Comparison of ENCODE assay signal across 11 cellular contexts in the genomic region with DNA sequence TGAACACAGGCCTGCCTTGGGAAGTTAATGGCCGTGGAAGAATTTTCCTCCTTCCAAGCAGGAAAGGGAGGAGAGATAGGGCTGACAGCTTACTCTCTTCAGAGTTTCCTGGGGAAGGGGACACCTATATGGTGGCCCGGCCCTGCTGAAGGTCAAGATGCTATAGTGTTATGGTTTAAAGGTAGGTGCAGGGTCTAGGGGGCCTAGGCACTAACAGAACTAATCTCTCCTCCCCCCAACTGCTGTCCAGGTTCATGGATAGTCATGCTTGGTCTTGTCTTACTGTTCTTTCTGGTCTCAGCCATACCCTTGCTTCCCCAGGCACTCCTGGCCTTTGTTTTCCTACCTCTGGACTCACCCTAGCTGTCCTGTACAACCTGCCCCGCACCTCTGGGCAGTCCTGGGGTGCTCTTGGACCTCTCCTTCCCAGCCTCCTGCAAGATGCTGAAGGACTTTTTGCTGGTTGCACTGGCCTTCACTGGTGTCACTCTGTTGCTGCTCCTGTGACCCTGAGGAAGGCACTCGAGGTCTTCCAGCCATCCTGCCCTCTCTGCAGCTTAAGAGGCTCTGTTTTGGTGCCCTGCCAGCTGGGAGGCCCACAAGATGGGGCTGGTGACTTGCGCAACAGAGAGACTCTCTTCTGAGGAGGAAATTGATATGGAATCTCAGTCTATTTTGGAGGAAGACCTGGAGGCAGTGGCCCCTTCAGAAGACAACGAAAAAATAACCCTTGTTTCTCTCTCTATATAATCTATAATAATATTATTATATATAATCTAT. TPM values are rescaled to one million over a fixed set of nuclear protein-coding genes. Genes with fewer than 3 reads are reported as not detected.
DNase-seq lines count a peak whose midpoint lies in the region; ATAC-seq and TF ChIP-seq lines count a peak whose summit lies in the region.
"Had no signal": no experiment of that assay in that cellular context is flagged by ENCODE, and none has a peak within 500 bp of the region (broad histone marks: within the 10 kb centered on the region; RNA-seq: fewer than 3 reads in every experiment).

No MANE protein-coding gene starts in this region.

- H3K27me3 ChIP-seq in right atrium auricular region (no peaks in the 10 kb centered on the region), upper lobe of right lung (no peaks in the 10 kb centered on the region)

- ATAC-seq in Right ventricle myocardium inferior = no peak
- peak; percentile 59 for ATAC-seq in upper lobe of right lung
- no peak for ATAC-seq in HG03095 (IDR thresholded peaks at IDR 0.05; ENCODE audit: unreplicated experiment)
- ATAC-seq: T-helper 17 cell had no signal

- H3K4me1 ChIP-seq in right atrium auricular region (no peaks in the 10 kb centered on the region), upper lobe of right lung (no peaks in the 10 kb centered on the region)

- TF ChIP-seq CTCF in right atrium auricular region (IDR thresholded peaks at IDR 0.05) (no peak), cardiac fibroblast (IDR thresholded peaks at IDR 0.05; ENCODE audit: low read depth, low read length) (no peak), upper lobe of right lung (IDR thresholded peaks at IDR 0.05) (no peak)

- intact Hi-C loops in Right ventricle myocardium inferior (cut with DNase I) (no loop called here), upper lobe of right lung (cut with DNase I) (no loop called here)

- DNase-seq in Right ventricle myocardium inferior (ENCODE audit: missing footprints) = peak; percentile 22
- DNase-seq in right atrium auricular region (ENCODE audit: low spot score) = no peak
- DNase-seq in NCI-H2171 treated with DMSO at 0.1 percent for 48 hours (lab: John Stamatoyannopoulos, UW) = peak; percentile 51
- peak; percentile 13 to 59 for DNase-seq in cardiac fibroblast (ENCODE audit: low read depth in 2 of 2)
- peak; percentile 82 for DNase-seq in upper lobe of right lung
- no peak for DNase-seq in effector CD8-positive, alpha-beta T cell (lab: John Stamatoyannopoulos, UW)
- no peak for DNase-seq in NCI-H128 (lab: John Stamatoyannopoulos, UW; ENCODE audit: unreplicated experiment)
- DNase-seq: T-helper 17 cell had no signal

- H3K9me3 ChIP-seq in right atrium auricular region (no peaks in the 10 kb centered on the region), upper lobe of right lung (no peaks in the 10 kb centered on the region)

- no peak overlapping the region for H3K27ac ChIP-seq in right atrium auricular region
- no peak overlapping the region for H3K27ac ChIP-seq in upper lobe of right lung

- H3K4me3 ChIP-seq in right atrium auricular region (no peak overlapping the region), cardiac fibroblast (replicated peaks in 1 of 2; ENCODE audit: low read depth in 2 of 2, low read length in 2 of 2) (no peak overlapping the region), upper lobe of right lung (no peak overlapping the region)

- no peaks in the 10 kb centered on the region for H3K36me3 ChIP-seq in right atrium auricular region
- H3K36me3 ChIP-seq in upper lobe of right lung = no peaks in the 10 kb centered on the region

RNA-seq across cellular contexts. Expression of a gene that starts 17.9 kb away (rescaled TPM):
- total RNA-seq in Right ventricle myocardium inferior = not detected
- total RNA-seq in right atrium auricular region = not detected
- total RNA-seq in upper lobe of right lung = not detected
- total RNA-seq: cardiac septum, osteoblast, T-helper 17 cell had no signal

RNA-seq across cellular contexts. Expression of a gene that starts 28.4 kb away (rescaled TPM):
- total RNA-seq in Right ventricle myocardium inferior (18.2 TPM), right atrium auricular region (10 to 100 TPM; 18.4 to 38.8 TPM), upper lobe of right lung (11.3 TPM)

RNA-seq across cellular contexts. Expression of a gene that starts 51.6 kb away (rescaled TPM):
- total RNA-seq in Right ventricle myocardium inferior (not detected), right atrium auricular region (not detected), upper lobe of right lung (16.8 TPM)
- total RNA-seq: T-helper 17 cell had no signal

RNA-seq across cellular contexts. Expression of a gene that starts 57.1 kb away (rescaled TPM):
- total RNA-seq in Right ventricle myocardium inferior = 0.65 TPM
- 1 to 10 TPM in 1 of 2 donors, under 1 TPM in 1; 0.89 to 2.8 TPM for total RNA-seq in right atrium auricular region
- total RNA-seq in upper lobe of right lung = 7.1 TPM

Comparison
In these comparisons a context has a peak if more than half of its experiments do, and no peak if none do; other contexts are left out.
1. DNase-seq: peak in Right ventricle myocardium inferior (single experiment), NCI-H2171 treated with DMSO at 0.1 percent for 48 hours (single experiment), cardiac fibroblast (2 of 2) and upper lobe of right lung (single experiment); none in right atrium auricular region (single experiment), effector CD8-positive, alpha-beta T cell (single experiment) and NCI-H128 (single experiment).
2. RNA of a gene that starts 51.6 kb away (total RNA-seq): 16.8 TPM in upper lobe of right lung (single experiment); not detected in right atrium auricular region and not detected in Right ventricle myocardium inferior (single experiment); every median in the first group is over 10 times any median in the second.